Comparison of ENCODE assay signal across 25 cellular contexts in the genomic region with DNA sequence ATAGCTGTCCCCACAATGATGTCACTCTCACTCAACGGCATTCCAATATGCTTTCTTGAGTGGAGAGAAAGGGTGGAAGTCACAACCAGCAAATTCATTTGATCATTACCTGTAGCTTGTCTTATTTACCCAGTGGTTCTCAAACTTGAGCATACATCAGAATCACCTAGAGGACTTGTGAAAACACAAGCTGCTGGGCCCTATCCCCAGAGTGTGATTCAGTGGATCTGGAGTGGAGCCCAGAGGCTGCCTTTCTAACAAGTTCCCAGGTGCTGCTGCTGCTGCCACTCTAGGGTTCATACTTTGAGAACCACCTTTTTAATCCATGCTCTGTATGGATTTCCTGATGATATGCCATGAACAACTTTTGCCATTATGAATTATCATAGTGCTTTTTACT.
DNase-seq lines count a peak whose midpoint lies in the region; ATAC-seq and TF ChIP-seq lines count a peak whose summit lies in the region.
"Had no signal": no experiment of that assay in that cellular context is flagged by ENCODE, and none has a peak within 500 bp of the region (broad histone marks: within the 10 kb centered on the region; RNA-seq: fewer than 3 reads in every experiment).

No MANE protein-coding gene starts in this region.

- no peak overlapping the region for H3K27ac Mint-ChIP-seq in MCF 10A (ENCODE audit: low read depth, unreplicated experiment)
- peak overlapping the region in 1 of 9 donors; percentile 10 for H3K27ac Mint-ChIP-seq in naive thymus-derived CD4-positive, alpha-beta T cell
- no peak overlapping the region for H3K27ac Mint-ChIP-seq in activated CD8-positive, alpha-beta T cell treated with anti-CD3 and anti-CD28 coated beads for 36 hours
- H3K27ac Mint-ChIP-seq: activated CD4-positive, alpha-beta memory T cell treated with anti-CD3 and anti-CD28 coated beads, Interleukin-2, amount 10 ng/mL, durations not matched to agents 7 days and 5 days; activated naive CD4-positive, alpha-beta T cell treated with anti-CD3 and anti-CD28 coated beads for 36 hours; activated T-helper 1 cell treated with anti-CD3 and anti-CD28 coated beads, Interleukin-12 subunit alpha, Interleukin-12 subunit beta, Interleukin-2, Interleukin-4 antibody, amounts not matched to agents 30 ng/mL and 10 ng/mL and 1 ng/mL, durations not matched to agents 14 hours and 24 hours and 36 hours; B cell; CD8-positive, alpha-beta T cell; memory B cell had no signal

- DNase-seq in MCF 10A (ENCODE audit: unreplicated experiment) (peak; percentile 49), breast epithelium (ENCODE audit: low spot score in 2 of 2) (no peak), astrocyte of the spinal cord (ENCODE audit: low read depth, low spot score) (peak; percentile 15), foreskin keratinocyte (peak in 1 of 2 donors; percentile 50), cortex of kidney (lab: John Stamatoyannopoulos, UW) (no peak)
- DNase-seq in naive thymus-derived CD4-positive, alpha-beta T cell: no peak
- DNase-seq in activated CD8-positive, alpha-beta T cell treated with anti-CD3 and anti-CD28 coated beads for 36 hours: no peak
- DNase-seq: activated CD4-positive, alpha-beta memory T cell treated with anti-CD3 and anti-CD28 coated beads, Interleukin-2, amount 10 ng/mL, durations not matched to agents 7 days and 5 days; activated CD8-positive, alpha-beta memory T cell treated with anti-CD3 and anti-CD28 coated beads, Interleukin-2, amount 50 U/mL, for 48 hours; activated naive CD4-positive, alpha-beta T cell treated with anti-CD3 and anti-CD28 coated beads for 36 hours; CD8-positive, alpha-beta T cell; effector CD8-positive, alpha-beta T cell; H7; left cardiac atrium; NCI-H2081; NCI-H345; NCI-H69; right cardiac atrium; stimulated activated CD4-positive, alpha-beta T cell treated with anti-CD3 and anti-CD28 coated beads, Interleukin-1b, Interleukin-23, amount 100 ng/mL, for 48 hours; stimulated activated naive CD8-positive, alpha-beta T cell treated with anti-CD3 and anti-CD28 coated beads, Interleukin-15, Interleukin-2, amounts not matched to agents 100 U/mL and 50 U/mL, for 24 hours had no signal

- H3K36me3 ChIP-seq in breast epithelium: no peaks in the 10 kb centered on the region
- H3K36me3 ChIP-seq in naive thymus-derived CD4-positive, alpha-beta T cell (ENCODE audit: control insufficient read depth in 2 of 3, insufficient read depth in 3 of 3, low read length in 3 of 3): peaks cover 0 to 18% (median 0%) of the 10 kb centered on the region in 3 experiments

- H3K4me1 ChIP-seq in breast epithelium: no peaks in the 10 kb centered on the region
- H3K4me1 ChIP-seq in foreskin keratinocyte: no peaks in the 10 kb centered on the region
- H3K4me1 ChIP-seq in naive thymus-derived CD4-positive, alpha-beta T cell (ENCODE audit: control insufficient read depth in 2 of 2, insufficient read depth in 2 of 2, low read length in 2 of 2): no peaks in the 10 kb centered on the region
- H3K4me1 ChIP-seq: parathyroid adenoma had no signal

- in situ Hi-C loops in astrocyte of the spinal cord (cut with HindIII; ENCODE audit: low sequenced_read_pairs): no loop called here

- H3K27ac ChIP-seq in breast epithelium: no peak overlapping the region
- H3K27ac ChIP-seq in foreskin keratinocyte: no peak overlapping the region
- no peak overlapping the region for H3K27ac ChIP-seq in naive thymus-derived CD4-positive, alpha-beta T cell (ENCODE audit: low read depth, low read length)
- H3K27ac ChIP-seq: parathyroid adenoma had no signal

- ATAC-seq in foreskin keratinocyte: peak; percentile 46
- ATAC-seq in naive thymus-derived CD4-positive, alpha-beta T cell: no peak
- no peak for ATAC-seq in activated CD8-positive, alpha-beta T cell treated with anti-CD3 and anti-CD28 coated beads for 36 hours
- ATAC-seq: CD8-positive, alpha-beta T cell; left cardiac atrium; stimulated activated naive CD8-positive, alpha-beta T cell treated with anti-CD3 and anti-CD28 coated beads, Interleukin-15, Interleukin-2, amounts not matched to agents 100 U/mL and 50 U/mL, for 24 hours had no signal

- CTCF ChIA-PET in MCF 10A (lab: Yijun Ruan, JAX): interaction anchor here (1.3 to 7.1 kb wide), 9 partner anchors 12 to 320 kb away, joined by 3 to 102 read pairs (median 6); no protein-coding TSS in a partner anchor
- CTCF ChIA-PET in naive thymus-derived CD4-positive, alpha-beta T cell (lab: Charles Lee): interaction anchor here (2.3 kb wide), 1 partner anchor 11 kb away, joined by 11 read pairs; no protein-coding TSS in a partner anchor
- CTCF ChIA-PET in activated CD8-positive, alpha-beta T cell treated with anti-CD3 and anti-CD28 coated beads for 36 hours (lab: Charles Lee): interaction anchor here (1.1 to 4.7 kb wide), 6 partner anchors 11 to 112 kb away, joined by 3 to 25 read pairs (median 4); no protein-coding TSS in a partner anchor

- H3K4me3 Mint-ChIP-seq in MCF 10A (ENCODE audit: unreplicated experiment): no peak overlapping the region
- no peak overlapping the region for H3K4me3 Mint-ChIP-seq in naive thymus-derived CD4-positive, alpha-beta T cell
- H3K4me3 Mint-ChIP-seq in activated CD8-positive, alpha-beta T cell treated with anti-CD3 and anti-CD28 coated beads for 36 hours: no peak overlapping the region
- H3K4me3 Mint-ChIP-seq: activated CD4-positive, alpha-beta memory T cell treated with anti-CD3 and anti-CD28 coated beads, Interleukin-2, amount 10 ng/mL, durations not matched to agents 7 days and 5 days; activated naive CD4-positive, alpha-beta T cell treated with anti-CD3 and anti-CD28 coated beads for 36 hours; activated T-helper 1 cell treated with anti-CD3 and anti-CD28 coated beads, Interleukin-12 subunit alpha, Interleukin-12 subunit beta, Interleukin-2, Interleukin-4 antibody, amounts not matched to agents 30 ng/mL and 10 ng/mL and 1 ng/mL, durations not matched to agents 14 hours and 24 hours and 36 hours; B cell; CD8-positive, alpha-beta T cell; memory B cell had no signal

- H3K27me3 Mint-ChIP-seq in MCF 10A (ENCODE audit: insufficient read depth, unreplicated experiment): no peaks in the 10 kb centered on the region
- H3K27me3 Mint-ChIP-seq in naive thymus-derived CD4-positive, alpha-beta T cell: no peaks in the 10 kb centered on the region
- no peaks in the 10 kb centered on the region for H3K27me3 Mint-ChIP-seq in activated CD8-positive, alpha-beta T cell treated with anti-CD3 and anti-CD28 coated beads for 36 hours
- H3K27me3 Mint-ChIP-seq: B cell, memory B cell had no signal

- no peaks in the 10 kb centered on the region for H3K9me3 Mint-ChIP-seq in MCF 10A (ENCODE audit: unreplicated experiment)
- no peaks in the 10 kb centered on the region for H3K9me3 Mint-ChIP-seq in naive thymus-derived CD4-positive, alpha-beta T cell
- peaks cover 8% of the 10 kb centered on the region for H3K9me3 Mint-ChIP-seq in activated CD8-positive, alpha-beta T cell treated with anti-CD3 and anti-CD28 coated beads for 36 hours
- H3K9me3 Mint-ChIP-seq: activated T-helper 1 cell treated with anti-CD3 and anti-CD28 coated beads, Interleukin-12 subunit alpha, Interleukin-12 subunit beta, Interleukin-2, Interleukin-4 antibody, amounts not matched to agents 30 ng/mL and 10 ng/mL and 1 ng/mL, durations not matched to agents 14 hours and 24 hours and 36 hours had no signal

- TF ChIP-seq POLR2A in breast epithelium (IDR thresholded peaks at IDR 0.05): no peak

- no TSS peak for BruUV-seq in MCF 10A (replicated peaks; lab: Mats Ljungman, UMichigan)

- intact Hi-C loops in MCF 10A (cut with micrococcal nuclease): no loop called here
- intact Hi-C loops in breast epithelium (cut with DNase I; ENCODE audit: low total_unique reads): no loop called here
- intact Hi-C loops in naive thymus-derived CD4-positive, alpha-beta T cell (cut with micrococcal nuclease): no loop called here
- intact Hi-C loops in activated CD8-positive, alpha-beta T cell treated with anti-CD3 and anti-CD28 coated beads for 36 hours (cut with micrococcal nuclease): no loop called here

- H3K4me3 ChIP-seq in breast epithelium: no peak overlapping the region
- no peak overlapping the region for H3K4me3 ChIP-seq in astrocyte of the spinal cord (ENCODE audit: low read depth, low read length)
- no peak overlapping the region for H3K4me3 ChIP-seq in naive thymus-derived CD4-positive, alpha-beta T cell (ENCODE audit: low read length)
- H3K4me3 ChIP-seq: smooth muscle cell had no signal

- POLR2A ChIA-PET in MCF 10A (lab: Yijun Ruan, JAX): interaction anchor here (0.6 to 1.9 kb wide), 9 partner anchors 10 to 115 kb away, joined by 3 to 7 read pairs (median 4); no protein-coding TSS in a partner anchor
- POLR2A ChIA-PET in naive thymus-derived CD4-positive, alpha-beta T cell (lab: Charles Lee): interaction anchor here (1.0 kb wide), 1 partner anchor 113 kb away, joined by 3 read pairs; the partner anchor contains the start of gene HNRNPA0
- POLR2A ChIA-PET in activated CD8-positive, alpha-beta T cell treated with anti-CD3 and anti-CD28 coated beads for 36 hours (lab: Charles Lee): interaction anchor here (1.1 kb wide), 1 partner anchor 17 kb away, joined by 3 read pairs; no protein-coding TSS in a partner anchor

- no peaks in the 10 kb centered on the region for H3K9me3 ChIP-seq in breast epithelium
- no peaks in the 10 kb centered on the region for H3K9me3 ChIP-seq in naive thymus-derived CD4-positive, alpha-beta T cell (ENCODE audit: control insufficient read depth in 2 of 3, low read length in 3 of 3)

- no peaks in the 10 kb centered on the region for H3K4me1 Mint-ChIP-seq in MCF 10A (ENCODE audit: insufficient read depth, unreplicated experiment)
- peaks cover 0 to 1% (median 0%) of the 10 kb centered on the region in 7 donors for H3K4me1 Mint-ChIP-seq in naive thymus-derived CD4-positive, alpha-beta T cell
- no peaks in the 10 kb centered on the region for H3K4me1 Mint-ChIP-seq in activated CD8-positive, alpha-beta T cell treated with anti-CD3 and anti-CD28 coated beads for 36 hours (ENCODE audit: low read depth)
- H3K4me1 Mint-ChIP-seq: activated CD4-positive, alpha-beta memory T cell treated with anti-CD3 and anti-CD28 coated beads, Interleukin-2, amount 10 ng/mL, durations not matched to agents 7 days and 5 days; B cell; memory B cell had no signal

- no peak for TF ChIP-seq CTCF in MCF 10A (IDR thresholded peaks at IDR 0.05; ENCODE audit: unreplicated experiment)
- no peak for TF ChIP-seq CTCF in breast epithelium (IDR thresholded peaks at IDR 0.05)
- TF ChIP-seq CTCF in astrocyte of the spinal cord (IDR thresholded peaks at IDR 0.05; ENCODE audit: low read depth, low read length): no peak
- no peak for TF ChIP-seq CTCF in foreskin keratinocyte (conservative IDR thresholded peaks at IDR 0.05)
- no peak for TF ChIP-seq CTCF in activated CD8-positive, alpha-beta T cell treated with anti-CD3 and anti-CD28 coated beads for 36 hours (IDR thresholded peaks at IDR 0.05)

- H3K36me3 Mint-ChIP-seq in MCF 10A (ENCODE audit: insufficient read depth, unreplicated experiment): no peaks in the 10 kb centered on the region
- peaks cover 0 to 52% (median 30%) of the 10 kb centered on the region in 5 donors for H3K36me3 Mint-ChIP-seq in naive thymus-derived CD4-positive, alpha-beta T cell
- H3K36me3 Mint-ChIP-seq in activated CD8-positive, alpha-beta T cell treated with anti-CD3 and anti-CD28 coated beads for 36 hours (ENCODE audit: low read depth): peaks cover 5% of the 10 kb centered on the region

- H3K27me3 ChIP-seq in breast epithelium: no peaks in the 10 kb centered on the region
- no peaks in the 10 kb centered on the region for H3K27me3 ChIP-seq in foreskin keratinocyte
- H3K27me3 ChIP-seq in naive thymus-derived CD4-positive, alpha-beta T cell (ENCODE audit: control insufficient read depth in 2 of 2, insufficient read depth in 2 of 2, low read length in 2 of 2): no peaks in the 10 kb centered on the region

Comparison
In these comparisons a context has a peak if more than half of its experiments do, and no peak if none do; other contexts are left out.
1. DNase-seq: peak in MCF 10A (single experiment) and astrocyte of the spinal cord (single experiment); none in breast epithelium (0 of 2), naive thymus-derived CD4-positive, alpha-beta T cell (0 of 9), activated CD8-positive, alpha-beta T cell treated with anti-CD3 and anti-CD28 coated beads for 36 hours (single experiment) and cortex of kidney (single experiment).